ENCODE assay signal across 2 cellular contexts in the genomic region with DNA sequence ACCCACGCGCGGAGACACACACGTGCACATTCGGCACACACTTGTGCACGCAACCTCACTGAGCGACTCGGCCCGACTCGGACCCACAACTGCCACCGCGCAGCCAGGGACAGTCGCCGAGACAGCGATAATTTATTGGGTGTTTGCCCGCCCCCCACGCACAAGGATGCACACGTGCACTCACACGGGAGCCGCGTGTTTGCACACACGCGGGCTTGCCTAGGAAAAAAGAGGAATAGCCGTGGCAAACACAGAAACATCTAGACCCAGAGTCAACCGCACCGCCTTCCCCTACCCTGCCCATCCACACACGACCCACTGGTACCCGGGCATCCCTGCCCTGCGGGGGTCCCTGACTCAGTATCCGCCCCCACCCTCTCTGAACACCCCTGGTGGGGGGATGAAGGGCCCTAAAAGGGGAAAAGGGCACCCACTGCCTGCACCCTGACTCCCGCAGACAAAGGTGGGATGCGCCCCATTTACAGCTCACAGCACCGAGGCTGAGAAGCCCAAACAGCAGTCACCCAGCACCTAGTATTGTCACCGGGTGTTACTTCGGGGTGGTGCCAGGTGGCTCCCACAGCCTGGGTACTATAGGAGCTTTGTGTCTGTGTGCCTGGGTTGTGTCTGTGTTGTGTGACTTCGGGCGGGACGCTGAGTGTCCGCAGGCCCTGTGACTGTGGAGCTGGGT.
TF ChIP-seq lines count a peak whose summit lies in the region.

No MANE protein-coding gene starts in this region.

TF ChIP-seq in A549, 52 proteins besides CTCF, POLR2A, EP300 and RAD21:
- TF ChIP-seq, protein P1, sequence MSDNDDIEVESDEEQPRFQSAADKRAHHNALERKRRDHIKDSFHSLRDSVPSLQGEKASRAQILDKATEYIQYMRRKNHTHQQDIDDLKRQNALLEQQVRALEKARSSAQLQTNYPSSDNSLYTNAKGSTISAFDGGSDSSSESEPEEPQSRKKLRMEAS (IDR thresholded peaks at IDR 0.05) = peak; percentile 19; the same call in 1 of the 2 replicates
- TF ChIP-seq, protein P2, sequence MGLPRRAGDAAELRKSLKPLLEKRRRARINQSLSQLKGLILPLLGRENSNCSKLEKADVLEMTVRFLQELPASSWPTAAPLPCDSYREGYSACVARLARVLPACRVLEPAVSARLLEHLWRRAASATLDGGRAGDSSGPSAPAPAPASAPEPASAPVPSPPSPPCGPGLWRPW (IDR thresholded peaks at IDR 0.05) = no peak
- TF ChIP-seq KDM1A (IDR thresholded peaks at IDR 0.05; ENCODE audit: low read depth) = 0 out of 2 replicates have a peak, but pooled peaks have one; percentile 47
- peak; percentile 26; the same call in 1 of the 2 replicates for TF ChIP-seq BHLHE40 (IDR thresholded peaks at IDR 0.05; ENCODE audit: low read depth, low read length)
- TF ChIP-seq NPAS2 (CRISPR knock-in tag; IDR thresholded peaks at IDR 0.05; ENCODE audit: borderline replicate concordance) = 0 out of 2 replicates have a peak, but pooled peaks have one; percentile 25
TF ChIP-seq in A549: peak in this region for 4.

TF ChIP-seq in K562, 482 proteins besides CTCF, POLR2A, EP300 and RAD21 (continues in another document):
- TF ChIP-seq FOXM1 (IDR thresholded peaks at IDR 0.05; ENCODE audit: low read depth) (0 out of 2 replicates have a peak, but pooled peaks have one; percentile 4), FOXM1 (CRISPR knock-in tag; IDR thresholded peaks at IDR 0.05; ENCODE audit: low read depth) (no peak), RBBP5 (IDR thresholded peaks at IDR 0.05; ENCODE audit: borderline replicate concordance, insufficient read depth, low read length, poor library complexity, severe bottlenecking) (peak; percentile 39), RCOR1 (IDR thresholded peaks at IDR 0.05; ENCODE audit: borderline replicate concordance in 1 of 2, low read depth in 2 of 2, low read length in 2 of 2) (0 out of 4 replicates have a peak, but pooled peaks of 1 of the 2 experiments have one; percentile 17), KDM1A (IDR thresholded peaks at IDR 0.05) (peak in 1 of 2 experiments; percentile 30; a peak in 2 of 4 replicates), PHF21A (IDR thresholded peaks at IDR 0.05; ENCODE audit: borderline replicate concordance, low read depth) (no peak), RBM25 (IDR thresholded peaks at IDR 0.05; ENCODE audit: low read depth, low read length, severe bottlenecking) (peak; percentile 59), GATAD2A (IDR thresholded peaks at IDR 0.05) (0 out of 2 replicates have a peak, but pooled peaks have one; percentile 67), MIER1 (IDR thresholded peaks at IDR 0.05; ENCODE audit: low read depth) (no peak), MBD2 (IDR thresholded peaks at IDR 0.05; ENCODE audit: borderline replicate concordance, low read depth) (peak; percentile 6; the same call in 1 of the 2 replicates), TAL1 (IDR thresholded peaks at IDR 0.05) (no peak), KAT7 (CRISPR knock-in tag; IDR thresholded peaks at IDR 0.05; ENCODE audit: borderline replicate concordance) (0 out of 2 replicates have a peak, but pooled peaks have one; percentile 50), FOXA3 (CRISPR knock-in tag; conservative IDR thresholded peaks at IDR 0.05 in 1 of 2, IDR thresholded peaks at IDR 0.05 in 1 of 2) (no peak), MCM7 (IDR thresholded peaks at IDR 0.05) (no peak), ZBTB8A (IDR thresholded peaks at IDR 0.05; ENCODE audit: partially characterized antibody) (no peak), TBP (optimal IDR thresholded peaks at IDR 0.05; ENCODE audit: low read depth, low read length) (peak; percentile 17), GATAD2B (IDR thresholded peaks at IDR 0.05; ENCODE audit: borderline replicate concordance) (peak; percentile 12; the same call in 1 of the 2 replicates), SAFB (IDR thresholded peaks at IDR 0.05; ENCODE audit: borderline replicate concordance, low read depth, low read length) (peak; percentile 94), MYNN (IDR thresholded peaks at IDR 0.05) (peak; percentile 73; the same call in 1 of the 2 replicates), MYNN (CRISPR knock-in tag; IDR thresholded peaks at IDR 0.05) (no peak), TFAM (CRISPR knock-in tag; conservative IDR thresholded peaks at IDR 0.05) (no peak), ERF (CRISPR knock-in tag; IDR thresholded peaks at IDR 0.05) (0 out of 2 replicates have a peak, but pooled peaks have one; percentile 28), NEUROD1 (IDR thresholded peaks at IDR 0.05; ENCODE audit: borderline replicate concordance, low read depth, low read length, partially characterized antibody) (peak; percentile 7), NFIC (IDR thresholded peaks at IDR 0.05) (peak; percentile 21), FIP1L1 (IDR thresholded peaks at IDR 0.05; ENCODE audit: low read depth, low read length, poor library complexity, severe bottlenecking) (peak; percentile 59), HMGN3 (IDR thresholded peaks at IDR 0.05; ENCODE audit: borderline replicate concordance, extremely low read depth, insufficient read length, low read depth, low read length) (no peak)
- TF ChIP-seq, protein P3, sequence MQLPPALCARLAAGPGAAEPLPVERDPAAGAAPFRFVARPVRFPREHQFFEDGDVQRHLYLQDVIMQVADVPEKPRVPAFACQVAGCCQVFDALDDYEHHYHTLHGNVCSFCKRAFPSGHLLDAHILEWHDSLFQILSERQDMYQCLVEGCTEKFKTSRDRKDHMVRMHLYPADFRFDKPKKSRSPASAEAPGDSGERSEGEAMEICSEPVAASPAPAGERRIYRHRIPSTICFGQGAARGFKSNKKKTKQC (CRISPR knock-in tag; IDR thresholded peaks at IDR 0.05) = peak; percentile 62; the same call in 1 of the 2 replicates
- TF ChIP-seq, protein P4, sequence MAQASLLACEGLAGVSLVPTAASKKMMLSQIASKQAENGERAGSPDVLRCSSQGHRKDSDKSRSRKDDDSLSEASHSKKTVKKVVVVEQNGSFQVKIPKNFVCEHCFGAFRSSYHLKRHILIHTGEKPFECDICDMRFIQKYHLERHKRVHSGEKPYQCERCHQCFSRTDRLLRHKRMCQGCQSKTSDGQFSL (CRISPR knock-in tag; IDR thresholded peaks at IDR 0.05) = peak; percentile 52; the same call in 1 of the 2 replicates
- TF ChIP-seq, protein P4 (tag; IDR thresholded peaks at IDR 0.05) = no peak
- TF ChIP-seq, protein P5, sequence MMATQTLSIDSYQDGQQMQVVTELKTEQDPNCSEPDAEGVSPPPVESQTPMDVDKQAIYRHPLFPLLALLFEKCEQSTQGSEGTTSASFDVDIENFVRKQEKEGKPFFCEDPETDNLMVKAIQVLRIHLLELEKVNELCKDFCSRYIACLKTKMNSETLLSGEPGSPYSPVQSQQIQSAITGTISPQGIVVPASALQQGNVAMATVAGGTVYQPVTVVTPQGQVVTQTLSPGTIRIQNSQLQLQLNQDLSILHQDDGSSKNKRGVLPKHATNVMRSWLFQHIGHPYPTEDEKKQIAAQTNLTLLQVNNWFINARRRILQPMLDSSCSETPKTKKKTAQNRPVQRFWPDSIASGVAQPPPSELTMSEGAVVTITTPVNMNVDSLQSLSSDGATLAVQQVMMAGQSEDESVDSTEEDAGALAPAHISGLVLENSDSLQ (IDR thresholded peaks at IDR 0.05) = peak; percentile 83
- TF ChIP-seq, protein P6, sequence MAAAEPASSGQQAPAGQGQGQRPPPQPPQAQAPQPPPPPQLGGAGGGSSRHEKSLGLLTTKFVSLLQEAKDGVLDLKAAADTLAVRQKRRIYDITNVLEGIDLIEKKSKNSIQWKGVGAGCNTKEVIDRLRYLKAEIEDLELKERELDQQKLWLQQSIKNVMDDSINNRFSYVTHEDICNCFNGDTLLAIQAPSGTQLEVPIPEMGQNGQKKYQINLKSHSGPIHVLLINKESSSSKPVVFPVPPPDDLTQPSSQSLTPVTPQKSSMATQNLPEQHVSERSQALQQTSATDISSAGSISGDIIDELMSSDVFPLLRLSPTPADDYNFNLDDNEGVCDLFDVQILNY (CRISPR knock-in tag; IDR thresholded peaks at IDR 0.05) = 0 out of 2 replicates have a peak, but pooled peaks have one; percentile 36
- TF ChIP-seq, protein P7, sequence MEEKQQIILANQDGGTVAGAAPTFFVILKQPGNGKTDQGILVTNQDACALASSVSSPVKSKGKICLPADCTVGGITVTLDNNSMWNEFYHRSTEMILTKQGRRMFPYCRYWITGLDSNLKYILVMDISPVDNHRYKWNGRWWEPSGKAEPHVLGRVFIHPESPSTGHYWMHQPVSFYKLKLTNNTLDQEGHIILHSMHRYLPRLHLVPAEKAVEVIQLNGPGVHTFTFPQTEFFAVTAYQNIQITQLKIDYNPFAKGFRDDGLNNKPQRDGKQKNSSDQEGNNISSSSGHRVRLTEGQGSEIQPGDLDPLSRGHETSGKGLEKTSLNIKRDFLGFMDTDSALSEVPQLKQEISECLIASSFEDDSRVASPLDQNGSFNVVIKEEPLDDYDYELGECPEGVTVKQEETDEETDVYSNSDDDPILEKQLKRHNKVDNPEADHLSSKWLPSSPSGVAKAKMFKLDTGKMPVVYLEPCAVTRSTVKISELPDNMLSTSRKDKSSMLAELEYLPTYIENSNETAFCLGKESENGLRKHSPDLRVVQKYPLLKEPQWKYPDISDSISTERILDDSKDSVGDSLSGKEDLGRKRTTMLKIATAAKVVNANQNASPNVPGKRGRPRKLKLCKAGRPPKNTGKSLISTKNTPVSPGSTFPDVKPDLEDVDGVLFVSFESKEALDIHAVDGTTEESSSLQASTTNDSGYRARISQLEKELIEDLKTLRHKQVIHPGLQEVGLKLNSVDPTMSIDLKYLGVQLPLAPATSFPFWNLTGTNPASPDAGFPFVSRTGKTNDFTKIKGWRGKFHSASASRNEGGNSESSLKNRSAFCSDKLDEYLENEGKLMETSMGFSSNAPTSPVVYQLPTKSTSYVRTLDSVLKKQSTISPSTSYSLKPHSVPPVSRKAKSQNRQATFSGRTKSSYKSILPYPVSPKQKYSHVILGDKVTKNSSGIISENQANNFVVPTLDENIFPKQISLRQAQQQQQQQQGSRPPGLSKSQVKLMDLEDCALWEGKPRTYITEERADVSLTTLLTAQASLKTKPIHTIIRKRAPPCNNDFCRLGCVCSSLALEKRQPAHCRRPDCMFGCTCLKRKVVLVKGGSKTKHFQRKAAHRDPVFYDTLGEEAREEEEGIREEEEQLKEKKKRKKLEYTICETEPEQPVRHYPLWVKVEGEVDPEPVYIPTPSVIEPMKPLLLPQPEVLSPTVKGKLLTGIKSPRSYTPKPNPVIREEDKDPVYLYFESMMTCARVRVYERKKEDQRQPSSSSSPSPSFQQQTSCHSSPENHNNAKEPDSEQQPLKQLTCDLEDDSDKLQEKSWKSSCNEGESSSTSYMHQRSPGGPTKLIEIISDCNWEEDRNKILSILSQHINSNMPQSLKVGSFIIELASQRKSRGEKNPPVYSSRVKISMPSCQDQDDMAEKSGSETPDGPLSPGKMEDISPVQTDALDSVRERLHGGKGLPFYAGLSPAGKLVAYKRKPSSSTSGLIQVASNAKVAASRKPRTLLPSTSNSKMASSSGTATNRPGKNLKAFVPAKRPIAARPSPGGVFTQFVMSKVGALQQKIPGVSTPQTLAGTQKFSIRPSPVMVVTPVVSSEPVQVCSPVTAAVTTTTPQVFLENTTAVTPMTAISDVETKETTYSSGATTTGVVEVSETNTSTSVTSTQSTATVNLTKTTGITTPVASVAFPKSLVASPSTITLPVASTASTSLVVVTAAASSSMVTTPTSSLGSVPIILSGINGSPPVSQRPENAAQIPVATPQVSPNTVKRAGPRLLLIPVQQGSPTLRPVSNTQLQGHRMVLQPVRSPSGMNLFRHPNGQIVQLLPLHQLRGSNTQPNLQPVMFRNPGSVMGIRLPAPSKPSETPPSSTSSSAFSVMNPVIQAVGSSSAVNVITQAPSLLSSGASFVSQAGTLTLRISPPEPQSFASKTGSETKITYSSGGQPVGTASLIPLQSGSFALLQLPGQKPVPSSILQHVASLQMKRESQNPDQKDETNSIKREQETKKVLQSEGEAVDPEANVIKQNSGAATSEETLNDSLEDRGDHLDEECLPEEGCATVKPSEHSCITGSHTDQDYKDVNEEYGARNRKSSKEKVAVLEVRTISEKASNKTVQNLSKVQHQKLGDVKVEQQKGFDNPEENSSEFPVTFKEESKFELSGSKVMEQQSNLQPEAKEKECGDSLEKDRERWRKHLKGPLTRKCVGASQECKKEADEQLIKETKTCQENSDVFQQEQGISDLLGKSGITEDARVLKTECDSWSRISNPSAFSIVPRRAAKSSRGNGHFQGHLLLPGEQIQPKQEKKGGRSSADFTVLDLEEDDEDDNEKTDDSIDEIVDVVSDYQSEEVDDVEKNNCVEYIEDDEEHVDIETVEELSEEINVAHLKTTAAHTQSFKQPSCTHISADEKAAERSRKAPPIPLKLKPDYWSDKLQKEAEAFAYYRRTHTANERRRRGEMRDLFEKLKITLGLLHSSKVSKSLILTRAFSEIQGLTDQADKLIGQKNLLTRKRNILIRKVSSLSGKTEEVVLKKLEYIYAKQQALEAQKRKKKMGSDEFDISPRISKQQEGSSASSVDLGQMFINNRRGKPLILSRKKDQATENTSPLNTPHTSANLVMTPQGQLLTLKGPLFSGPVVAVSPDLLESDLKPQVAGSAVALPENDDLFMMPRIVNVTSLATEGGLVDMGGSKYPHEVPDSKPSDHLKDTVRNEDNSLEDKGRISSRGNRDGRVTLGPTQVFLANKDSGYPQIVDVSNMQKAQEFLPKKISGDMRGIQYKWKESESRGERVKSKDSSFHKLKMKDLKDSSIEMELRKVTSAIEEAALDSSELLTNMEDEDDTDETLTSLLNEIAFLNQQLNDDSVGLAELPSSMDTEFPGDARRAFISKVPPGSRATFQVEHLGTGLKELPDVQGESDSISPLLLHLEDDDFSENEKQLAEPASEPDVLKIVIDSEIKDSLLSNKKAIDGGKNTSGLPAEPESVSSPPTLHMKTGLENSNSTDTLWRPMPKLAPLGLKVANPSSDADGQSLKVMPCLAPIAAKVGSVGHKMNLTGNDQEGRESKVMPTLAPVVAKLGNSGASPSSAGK (IDR thresholded peaks at IDR 0.05) = peak; percentile 18; the same call in 1 of the 2 replicates
- TF ChIP-seq, protein P8, sequence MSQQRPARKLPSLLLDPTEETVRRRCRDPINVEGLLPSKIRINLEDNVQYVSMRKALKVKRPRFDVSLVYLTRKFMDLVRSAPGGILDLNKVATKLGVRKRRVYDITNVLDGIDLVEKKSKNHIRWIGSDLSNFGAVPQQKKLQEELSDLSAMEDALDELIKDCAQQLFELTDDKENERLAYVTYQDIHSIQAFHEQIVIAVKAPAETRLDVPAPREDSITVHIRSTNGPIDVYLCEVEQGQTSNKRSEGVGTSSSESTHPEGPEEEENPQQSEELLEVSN (IDR thresholded peaks at IDR 0.05; ENCODE audit: borderline replicate concordance in 1 of 2, extremely low read depth in 1 of 2, insufficient read depth in 1 of 2, insufficient read length in 1 of 2, low read depth in 1 of 2, low read length in 1 of 2, poor library complexity in 1 of 2, severe bottlenecking in 1 of 2) = peak in 1 of 2 experiments; percentile 44
- TF ChIP-seq, protein P9, sequence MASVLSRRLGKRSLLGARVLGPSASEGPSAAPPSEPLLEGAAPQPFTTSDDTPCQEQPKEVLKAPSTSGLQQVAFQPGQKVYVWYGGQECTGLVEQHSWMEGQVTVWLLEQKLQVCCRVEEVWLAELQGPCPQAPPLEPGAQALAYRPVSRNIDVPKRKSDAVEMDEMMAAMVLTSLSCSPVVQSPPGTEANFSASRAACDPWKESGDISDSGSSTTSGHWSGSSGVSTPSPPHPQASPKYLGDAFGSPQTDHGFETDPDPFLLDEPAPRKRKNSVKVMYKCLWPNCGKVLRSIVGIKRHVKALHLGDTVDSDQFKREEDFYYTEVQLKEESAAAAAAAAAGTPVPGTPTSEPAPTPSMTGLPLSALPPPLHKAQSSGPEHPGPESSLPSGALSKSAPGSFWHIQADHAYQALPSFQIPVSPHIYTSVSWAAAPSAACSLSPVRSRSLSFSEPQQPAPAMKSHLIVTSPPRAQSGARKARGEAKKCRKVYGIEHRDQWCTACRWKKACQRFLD (CRISPR knock-in tag; IDR thresholded peaks at IDR 0.05) = 0 out of 2 replicates have a peak, but pooled peaks have one; percentile 17
